7 cellular contexts compared by ENCODE assay signal in the genomic region with DNA sequence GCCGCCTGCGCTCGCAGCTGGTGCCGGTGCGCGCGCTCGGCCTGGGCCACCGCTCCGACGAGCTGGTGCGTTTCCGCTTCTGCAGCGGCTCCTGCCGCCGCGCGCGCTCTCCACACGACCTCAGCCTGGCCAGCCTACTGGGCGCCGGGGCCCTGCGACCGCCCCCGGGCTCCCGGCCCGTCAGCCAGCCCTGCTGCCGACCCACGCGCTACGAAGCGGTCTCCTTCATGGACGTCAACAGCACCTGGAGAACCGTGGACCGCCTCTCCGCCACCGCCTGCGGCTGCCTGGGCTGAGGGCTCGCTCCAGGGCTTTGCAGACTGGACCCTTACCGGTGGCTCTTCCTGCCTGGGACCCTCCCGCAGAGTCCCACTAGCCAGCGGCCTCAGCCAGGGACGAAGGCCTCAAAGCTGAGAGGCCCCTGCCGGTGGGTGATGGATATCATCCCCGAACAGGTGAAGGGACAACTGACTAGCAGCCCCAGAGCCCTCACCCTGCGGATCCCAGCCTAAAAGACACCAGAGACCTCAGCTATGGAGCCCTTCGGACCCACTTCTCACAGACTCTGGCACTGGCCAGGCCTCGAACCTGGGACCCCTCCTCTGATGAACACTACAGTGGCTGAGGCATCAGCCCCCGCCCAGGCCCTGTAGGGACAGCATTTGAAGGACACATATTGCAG. TPM values are rescaled to one million over a fixed set of nuclear protein-coding genes. Genes with fewer than 3 reads are reported as not detected.
DNase-seq lines count a peak whose midpoint lies in the region; ATAC-seq and TF ChIP-seq lines count a peak whose summit lies in the region.
"Had no signal": no experiment of that assay in that cellular context is flagged by ENCODE, and none has a peak within 500 bp of the region (broad histone marks: within the 10 kb centered on the region; RNA-seq: fewer than 3 reads in every experiment).

No MANE protein-coding gene starts in this region.

- 49 to 83% methylated on average over 3 to 6 of the region's 49 CpGs for WGBS in thyroid gland, 2 donors

- DNase-seq in DMS79 (lab: John Stamatoyannopoulos, UW): peak; percentile 18
- no peak for DNase-seq in RWPE2 (ENCODE audit: low spot score)
- DNase-seq in left ventricle myocardium superior: peak; percentile 66
- peak; percentile 55 to 63 for DNase-seq in thyroid gland
- DNase-seq in putamen (ENCODE audit: low spot score): no peak

- peak; percentile 37 for TF ChIP-seq CTCF in RWPE2 (IDR thresholded peaks at IDR 0.05; ENCODE audit: poor library complexity, severe bottlenecking)
- peak in 2 of 6 experiments; percentile 13 for TF ChIP-seq CTCF in thyroid gland (IDR thresholded peaks at IDR 0.05)

- H3K27ac ChIP-seq in RWPE2 (ENCODE audit: poor library complexity, severe bottlenecking) (peak overlapping the region; percentile 82), thyroid gland (no peak overlapping the region)
- H3K27ac ChIP-seq: KMS-11 had no signal

- intact Hi-C loops in left ventricle myocardium superior (cut with micrococcal nuclease) (loop anchor here (5.0 kb wide), 1 partner anchor 174 kb away; no protein-coding TSS in a partner anchor), thyroid gland (cut with DNase I) (no loop called here)

- peak in 1 of 2 donors; percentile 16 for TF ChIP-seq POLR2A in thyroid gland (IDR thresholded peaks at IDR 0.05)

- H3K9me3 ChIP-seq in RWPE2 (ENCODE audit: severe bottlenecking) (no peaks in the 10 kb centered on the region), thyroid gland (no peaks in the 10 kb centered on the region)

- H3K36me3 ChIP-seq in RWPE2 (ENCODE audit: low read depth) (peaks cover 16% of the 10 kb centered on the region), thyroid gland (no peaks in the 10 kb centered on the region)

- ATAC-seq in RWPE2 (ENCODE audit: low read depth): no peak
- peak; percentile 47 for ATAC-seq in left ventricle myocardium superior
- no peak for ATAC-seq in HG02588 (IDR thresholded peaks at IDR 0.05; ENCODE audit: unreplicated experiment)

- H3K4me3 ChIP-seq in RWPE2 (ENCODE audit: severe bottlenecking): peak overlapping the region; percentile 46
- peak overlapping the region in 1 of 3 donors; percentile 33 for H3K4me3 ChIP-seq in thyroid gland (replicated peaks in 1 of 3)

- H3K4me1 ChIP-seq in RWPE2 (ENCODE audit: insufficient read depth, poor library complexity, severe bottlenecking) (peaks cover 28% of the 10 kb centered on the region), thyroid gland (peaks cover 10 to 35% of the 10 kb centered on the region in 2 donors)

- H3K27me3 ChIP-seq in RWPE2 (ENCODE audit: insufficient read depth, poor library complexity, severe bottlenecking) (no peaks in the 10 kb centered on the region), thyroid gland (no peaks in the 10 kb centered on the region)

RNA-seq across cellular contexts. Expression of a gene that starts 3.0 kb away (rescaled TPM):
- total RNA-seq in left ventricle myocardium superior (not detected), thyroid gland (1 to 10 TPM in 2 of 4 donors, under 1 TPM in 2; 0.40 to 2.0 (median 0.80) TPM)

RNA-seq across cellular contexts. Expression of a gene that starts 10.1 kb away (rescaled TPM):
- 60.0 TPM for total RNA-seq in left ventricle myocardium superior
- 10 to 100 TPM; 21.1 to 48.1 (median 42.0) TPM for total RNA-seq in thyroid gland

RNA-seq across cellular contexts. Expression of a gene that starts 33.2 kb away (rescaled TPM):
- 13.3 TPM for total RNA-seq in left ventricle myocardium superior
- 10 to 100 TPM; 13.4 to 26.7 (median 22.3) TPM for total RNA-seq in thyroid gland

RNA-seq across cellular contexts. Expression of a gene that starts 38.1 kb away (rescaled TPM):
- total RNA-seq in left ventricle myocardium superior (89.6 TPM), thyroid gland (100 to 1,000 TPM; 128 to 302 (median 216) TPM)

RNA-seq across cellular contexts. Expression of a gene that starts 42.4 kb away (rescaled TPM):
- 35.6 TPM for total RNA-seq in left ventricle myocardium superior
- total RNA-seq in thyroid gland: 10 to 100 TPM; 22.3 to 30.3 (median 24.7) TPM

Comparison
In these comparisons a context has a peak if more than half of its experiments do, and no peak if none do; other contexts are left out.
1. DNase-seq: peak in DMS79 (single experiment), left ventricle myocardium superior (single experiment) and thyroid gland (2 of 2); none in RWPE2 (single experiment) and putamen (single experiment).